ENCODE assay signal across 9 cellular contexts in genomic region chr6:105137388-105137787, GRCh38. TPM values are rescaled to one million over a fixed set of nuclear protein-coding genes. Genes with fewer than 3 reads are reported as not detected.
A peak's percentile ranks its signal among the peaks of the same experiment; 100 is the strongest.
DNase-seq lines count a peak whose midpoint lies in the region; ATAC-seq and TF ChIP-seq lines count a peak whose summit lies in the region.
"Had no signal": no experiment of that assay in that cellular context is flagged by ENCODE, and none has a peak within 500 bp of the region (broad histone marks: within the 10 kb centered on the region; RNA-seq: fewer than 3 reads in every experiment).

No MANE protein-coding gene starts in this region.

- H3K36me3 ChIP-seq in mesenchymal stem cell (ENCODE audit: control insufficient read depth in 1 of 2, insufficient read depth in 2 of 2, low read depth in 1 of 2, low read length in 2 of 2): no peaks in the 10 kb centered on the region
- H3K36me3 ChIP-seq in uterus: no peaks in the 10 kb centered on the region

- no peak overlapping the region for H2BK15ac ChIP-seq in mesenchymal stem cell (ENCODE audit: low read depth, poor library complexity, severe bottlenecking)

- peak overlapping the region; percentile 75 for H2AFZ ChIP-seq in mesenchymal stem cell (ENCODE audit: low read depth, low read length)

- H3K27ac ChIP-seq in AG04450 (ENCODE audit: low read depth, low read length): no peak overlapping the region
- no peak overlapping the region for H3K27ac ChIP-seq in mesenchymal stem cell (ENCODE audit: low read length, poor library complexity, severe bottlenecking)
- peak overlapping the region; percentile 76 to 87 for H3K27ac ChIP-seq in uterus
- H3K27ac ChIP-seq: epithelial cell of prostate had no signal

- no peak overlapping the region for H2BK5ac ChIP-seq in mesenchymal stem cell (ENCODE audit: low read depth, low read length, poor library complexity, severe bottlenecking)

- no peak overlapping the region for H2AK5ac ChIP-seq in mesenchymal stem cell (ENCODE audit: low read length, severe bottlenecking)

- H3K27me3 ChIP-seq in AG04450 (ENCODE audit: control insufficient read depth, insufficient read depth, low read length) (no peaks in the 10 kb centered on the region), mesenchymal stem cell (ENCODE audit: control insufficient read depth in 1 of 2, insufficient read depth in 1 of 2, low read length in 2 of 2) (no peaks in the 10 kb centered on the region), uterus (no peaks in the 10 kb centered on the region)

- H3K9me3 ChIP-seq in AG04450 (ENCODE audit: control insufficient read depth, insufficient read depth, low read length) (no peaks in the 10 kb centered on the region; the same call in 1 of the 2 replicates), mesenchymal stem cell (ENCODE audit: control insufficient read depth, low read length) (no peaks in the 10 kb centered on the region), uterus (no peaks in the 10 kb centered on the region)

- TF ChIP-seq POLR2A in uterus (IDR thresholded peaks at IDR 0.05): no peak

- H4K91ac ChIP-seq in mesenchymal stem cell (ENCODE audit: low read length): no peak overlapping the region

- DNase-seq in AG04450 (ENCODE audit: low read depth, low spot score) (no peak), HK-2 (ENCODE audit: unreplicated experiment) (peak; percentile 8), choroid plexus epithelial cell (ENCODE audit: low read depth) (peak; percentile 10), mesenchymal stem cell (peak; percentile 40), uterus (peak; percentile 25 to 27), ureter (ENCODE audit: low spot score) (no peak)

- POLR2A ChIA-PET in AG04450 (lab: Yijun Ruan, JAX): no interaction called here

- peak overlapping the region in 1 of 2 experiments; percentile 72 for H3K14ac ChIP-seq in mesenchymal stem cell (ENCODE audit: low read length in 2 of 2)

- H3K18ac ChIP-seq in mesenchymal stem cell (ENCODE audit: low read depth in 1 of 2, low read length in 2 of 2): peak overlapping the region in 1 of 2 experiments; percentile 29

- intact Hi-C loops in uterus (cut with DNase I; ENCODE audit: low total_unique reads): no loop called here

- H3K4me3 ChIP-seq in AG04450 (ENCODE audit: low read depth, low read length): peak overlapping the region; percentile 74
- peak overlapping the region; percentile 80 for H3K4me3 ChIP-seq in choroid plexus epithelial cell (ENCODE audit: low read depth, low read length)
- peak overlapping the region; percentile 82 to 86 for H3K4me3 ChIP-seq in mesenchymal stem cell (ENCODE audit: insufficient read depth in 1 of 2, low read depth in 1 of 2, low read length in 2 of 2)
- H3K4me3 ChIP-seq in uterus: peak overlapping the region; percentile 56 to 73

- ATAC-seq in HG03196 (IDR thresholded peaks at IDR 0.05; ENCODE audit: unreplicated experiment): no peak
- ATAC-seq in GM18519 (IDR thresholded peaks at IDR 0.05; ENCODE audit: low FRiP score, unreplicated experiment): no peak

- peak overlapping the region; percentile 63 for H4K8ac ChIP-seq in mesenchymal stem cell (ENCODE audit: low read length)

- no peak overlapping the region for H3K23ac ChIP-seq in mesenchymal stem cell (ENCODE audit: low read length in 2 of 2)

- peak overlapping the region in 1 of 2 experiments; percentile 57 for H2BK12ac ChIP-seq in mesenchymal stem cell (ENCODE audit: low read length in 2 of 2)

- TF ChIP-seq CTCF in AG04450 (IDR thresholded peaks at IDR 0.05; ENCODE audit: low read depth, low read length): no peak
- no peak for TF ChIP-seq CTCF in choroid plexus epithelial cell (conservative IDR thresholded peaks at IDR 0.05; ENCODE audit: low read depth, low read length)
- no peak for TF ChIP-seq CTCF in uterus (IDR thresholded peaks at IDR 0.05)

- H3K4me2 ChIP-seq in mesenchymal stem cell (ENCODE audit: low read length, poor library complexity, severe bottlenecking): peak overlapping the region; percentile 97

- H2BK120ac ChIP-seq in mesenchymal stem cell (ENCODE audit: low read depth, low read length): no peak overlapping the region

- H3K4ac ChIP-seq in mesenchymal stem cell (ENCODE audit: low read depth in 1 of 2, low read length in 2 of 2): peak overlapping the region in 1 of 2 experiments; percentile 44

- H3K4me1 ChIP-seq in mesenchymal stem cell (ENCODE audit: control insufficient read depth, insufficient read depth, low read depth, low read length) (peaks cover 8% of the 10 kb centered on the region), uterus (no peaks in the 10 kb centered on the region)

- 3% methylated on average over 30 of the region's 32 CpGs for WGBS in mesenchymal stem cell

- peak overlapping the region; percentile 79 for H3K9ac ChIP-seq in mesenchymal stem cell (ENCODE audit: low read length)

- CTCF ChIA-PET in AG04450 (lab: Charles Lee): interaction anchor here (1.5 to 2.0 kb wide), 2 partner anchors 27 to 226 kb away, joined by 4 to 17 read pairs; no protein-coding TSS in a partner anchor

- H3K79me1 ChIP-seq in mesenchymal stem cell (replicated peaks; ENCODE audit: low read length, poor library complexity, severe bottlenecking): peaks cover 1% of the 10 kb centered on the region

RNA-seq across cellular contexts. Expression of gene POPDC3, which starts 42.4 kb away (rescaled TPM):
- polyA plus RNA-seq in AG04450 (2011; rRNA removed): 22.2 and 29.1 TPM in 2 replicates
- polyA minus RNA-seq in AG04450 (2011; rRNA and poly(A)+ RNA removed): 5.1 and 8.6 TPM in 2 replicates
- polyA plus RNA-seq in mesenchymal stem cell (2013, experiment 1 of 2): 15.1 TPM
- polyA plus RNA-seq in mesenchymal stem cell (2013, experiment 2 of 2): 15.4 TPM
- total RNA-seq in uterus (under 1 TPM in 2 of 4 donors, not detected in 2; 0.35 to 0.79 TPM), ureter (not detected)

Comparison
In these comparisons a context has a peak if more than half of its experiments do, and no peak if none do; other contexts are left out.
1. DNase-seq: peak in HK-2 (single experiment), choroid plexus epithelial cell (single experiment), mesenchymal stem cell (single experiment) and uterus (2 of 2); none in AG04450 (single experiment) and ureter (single experiment).
2. H3K27ac ChIP-seq: peak in uterus (2 of 2); none in AG04450 (single experiment) and mesenchymal stem cell (single experiment).
3. Peak in every context shown above with its lines, with median percentiles within 50 percentile points of each other: H3K4me3 ChIP-seq.